ENCODE assay signal across 17 cellular contexts in the genomic region with DNA sequence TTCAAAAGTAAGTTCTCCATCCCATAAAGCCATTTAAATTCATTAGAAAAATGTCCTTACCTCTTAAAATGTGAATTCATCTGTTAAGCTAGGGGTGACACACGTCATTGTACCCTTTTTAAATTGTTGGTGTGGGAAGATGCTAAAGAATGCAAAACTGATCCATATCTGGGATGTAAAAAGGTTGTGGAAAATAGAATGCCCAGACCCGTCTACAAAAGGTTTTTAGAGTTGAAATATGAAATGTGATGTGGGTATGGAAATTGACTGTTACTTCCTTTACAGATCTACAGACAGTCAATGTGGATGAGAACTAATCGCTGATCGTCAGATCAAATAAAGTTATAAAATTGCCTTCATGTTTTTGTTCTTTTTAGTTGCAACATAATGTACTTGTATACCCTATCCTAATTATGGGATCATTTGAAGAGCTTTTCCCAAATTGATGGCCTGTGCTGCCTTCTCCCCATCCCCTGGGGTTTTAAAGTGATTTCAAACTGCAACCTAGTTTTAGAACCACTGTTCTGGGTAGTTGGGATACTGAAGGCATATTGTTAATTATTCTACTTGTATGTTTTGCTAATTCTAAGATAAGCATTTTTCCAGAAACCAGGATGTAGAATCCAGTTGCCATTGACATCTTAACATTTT. TPM values are rescaled to one million over a fixed set of nuclear protein-coding genes. Genes with fewer than 3 reads are reported as not detected.
DNase-seq lines count a peak whose midpoint lies in the region; ATAC-seq, FAIRE-seq and TF ChIP-seq lines count a peak whose summit lies in the region.
"Had no signal": no experiment of that assay in that cellular context is flagged by ENCODE, and none has a peak within 500 bp of the region (broad histone marks: within the 10 kb centered on the region; RNA-seq: fewer than 3 reads in every experiment).

No MANE protein-coding gene starts in this region.

- H3K4me1 Mint-ChIP-seq in T-cell (peaks cover 55 to 62% (median 57%) of the 10 kb centered on the region in 3 donors), endodermal cell (peaks cover 27% of the 10 kb centered on the region)

- ATAC-seq in HepG2 = no peak
- no peak for ATAC-seq in right lobe of liver
- ATAC-seq in T-cell (replicated peaks in 1 of 4) = no peak
- no peak for ATAC-seq in HG03025 (IDR thresholded peaks at IDR 0.05; ENCODE audit: low FRiP score, unreplicated experiment)
- no peak for ATAC-seq in HG02759 (IDR thresholded peaks at IDR 0.05; ENCODE audit: unreplicated experiment)
- ATAC-seq: right cardiac atrium had no signal

- WGBS in HepG2 (ENCODE audit: low lambda C conversion rate) = 96% methylated on average over 4 of the region's 4 CpGs
- WGBS in right lobe of liver (ENCODE audit: insufficient coverage, low coverage, low lambda C conversion rate, missing lambda C conversion rate) = 72% methylated on average over 4 of the region's 4 CpGs
- 64 to 87% methylated on average over 2 to 4 of the region's 4 CpGs for WGBS in endodermal cell (ENCODE audit: insufficient coverage in 1 of 2, insufficient read length in 1 of 2), 2 experiments
- 88% methylated on average over 4 of the region's 4 CpGs for WGBS in thyroid gland, 2 donors

- H3K27me3 Mint-ChIP-seq in T-cell (no peaks in the 10 kb centered on the region), endodermal cell (ENCODE audit: insufficient read depth) (peaks cover 2% of the 10 kb centered on the region)
- H3K27me3 Mint-ChIP-seq: central memory CD8-positive, alpha-beta T cell had no signal

- H3K27ac Mint-ChIP-seq in T-cell (peak overlapping the region; percentile 23 to 47), endodermal cell (no peak overlapping the region)

- TF ChIP-seq CTCF in HepG2 (CRISPR knock-in tag; IDR thresholded peaks at IDR 0.05) (no peak), right lobe of liver (IDR thresholded peaks at IDR 0.05) (no peak), endodermal cell (conservative IDR thresholded peaks at IDR 0.05) (no peak), thyroid gland (IDR thresholded peaks at IDR 0.05) (no peak)

- peaks cover 42% of the 10 kb centered on the region for H3K4me1 ChIP-seq in HepG2 (ENCODE audit: insufficient read depth, low read length)
- H3K4me1 ChIP-seq in right lobe of liver = peaks cover 0 to 15% (median 7%) of the 10 kb centered on the region in 4 donors
- no peaks in the 10 kb centered on the region for H3K4me1 ChIP-seq in endodermal cell (ENCODE audit: control insufficient read depth, insufficient read depth, low read length)
- peaks cover 9 to 13% of the 10 kb centered on the region in 2 donors for H3K4me1 ChIP-seq in thyroid gland

- CTCF ChIA-PET in HepG2 (lab: Yijun Ruan, JAX; ENCODE audit: low intra/inter-chr PET ratio, low total read pairs) = no interaction called here
- CTCF ChIA-PET in T-cell (lab: Charles Lee) = interaction anchor here in 1 of 2 donors (0.6 kb wide), 1 partner anchor 8 kb away, joined by 6 read pairs; no protein-coding TSS in a partner anchor

- H3K9me3 ChIP-seq in HepG2 (ENCODE audit: low read length) = no peaks in the 10 kb centered on the region
- H3K9me3 ChIP-seq in right lobe of liver = no peaks in the 10 kb centered on the region
- no peaks in the 10 kb centered on the region for H3K9me3 ChIP-seq in endodermal cell (ENCODE audit: control insufficient read depth, low read length)
- H3K9me3 ChIP-seq in thyroid gland = no peaks in the 10 kb centered on the region

- H4K20me1 ChIP-seq in HepG2 (ENCODE audit: insufficient read depth, low read length) = peaks cover 59% of the 10 kb centered on the region

- H3K4me2 ChIP-seq in HepG2 (ENCODE audit: low read depth, low read length) = no peak overlapping the region

- no peak overlapping the region for H3K27ac ChIP-seq in HepG2 (ENCODE audit: extremely low read length, insufficient read depth, low read length)
- H3K27ac ChIP-seq in right lobe of liver = no peak overlapping the region
- no peak overlapping the region for H3K27ac ChIP-seq in endodermal cell (ENCODE audit: low read depth, low read length)
- no peak overlapping the region for H3K27ac ChIP-seq in thyroid gland

- peaks cover 53% of the 10 kb centered on the region for H3K36me3 Mint-ChIP-seq in T-cell
- H3K36me3 Mint-ChIP-seq in endodermal cell (ENCODE audit: low read depth) = peaks cover 81% of the 10 kb centered on the region

- TF ChIP-seq EP300 in HepG2 (IDR thresholded peaks at IDR 0.05; ENCODE audit: low read depth in 2 of 2, low read length in 2 of 2) = no peak
- TF ChIP-seq EP300 in HepG2 (CRISPR knock-in tag; IDR thresholded peaks at IDR 0.05; ENCODE audit: borderline replicate concordance) = no peak

- peaks cover 39% of the 10 kb centered on the region for H3K79me2 ChIP-seq in HepG2 (ENCODE audit: insufficient read depth, low read length)

- BruUV-seq in HepG2 (replicated peaks; lab: Mats Ljungman, UMichigan) = no TSS peak

- POLR2A ChIA-PET in HepG2 (lab: Yijun Ruan, JAX) (no interaction called here), T-cell (lab: Charles Lee) (no interaction called here)

- no peak for FAIRE-seq in HepG2 (lab: Jason Lieb, UNC)

- no peak for TF ChIP-seq RAD21 in HepG2 (CRISPR knock-in tag; IDR thresholded peaks at IDR 0.05)

- H3K27me3 ChIP-seq in HepG2 (ENCODE audit: control insufficient read depth in 1 of 2, insufficient read depth in 2 of 2, low read length in 2 of 2) (no peaks in the 10 kb centered on the region; a peak in 1 of 5 replicates), right lobe of liver (no peaks in the 10 kb centered on the region), endodermal cell (ENCODE audit: control insufficient read depth, insufficient read depth, low read length, poor library complexity, severe bottlenecking) (no peaks in the 10 kb centered on the region), thyroid gland (no peaks in the 10 kb centered on the region)

- TF ChIP-seq POLR2A in HepG2 (IDR thresholded peaks at IDR 0.05; ENCODE audit: insufficient read depth in 1 of 2, low read depth in 2 of 2, low read length in 2 of 2) (no peak), right lobe of liver (IDR thresholded peaks at IDR 0.05) (no peak), thyroid gland (IDR thresholded peaks at IDR 0.05) (no peak)

- H3K4me3 ChIP-seq in HepG2 (replicated peaks in 1 of 3; ENCODE audit: insufficient read depth in 1 of 3, low read depth in 2 of 3, low read length in 3 of 3) (no peak overlapping the region), right lobe of liver (no peak overlapping the region), endodermal cell (ENCODE audit: low read length) (peak overlapping the region; percentile 13), thyroid gland (replicated peaks in 1 of 3) (no peak overlapping the region)

- intact Hi-C loops in HepG2 (cut with micrococcal nuclease; ENCODE audit: unreplicated experiment) = no loop called here
- intact Hi-C loops in right lobe of liver (cut with DNase I) = no loop called here
- intact Hi-C loops in thyroid gland (cut with DNase I) = no loop called here

- DNase-seq in HepG2 (ENCODE audit: low spot score) (no peak), right lobe of liver (no peak), T-cell (no peak), endodermal cell (no peak), thyroid gland (no peak)
- no peak for DNase-seq in stimulated activated CD4-positive, alpha-beta T cell treated with anti-CD3 and anti-CD28 coated beads, Interleukin-2, amount 100 ng/mL, for 24 hours
- DNase-seq: effector memory CD4-positive, alpha-beta T cell; hippocampal formation; KBM-7; NCI-H1092; NCI-H2081 treated with DMSO at 0.1 percent for 48 hours; NCI-H526; nucleus accumbens; right cardiac atrium had no signal

- no peak overlapping the region for H2AFZ ChIP-seq in HepG2 (ENCODE audit: low read length)

- H3K4me3 Mint-ChIP-seq in T-cell (no peak overlapping the region), endodermal cell (no peak overlapping the region)
- H3K4me3 Mint-ChIP-seq: central memory CD8-positive, alpha-beta T cell had no signal

- H3K9me3 Mint-ChIP-seq in T-cell = no peaks in the 10 kb centered on the region
- peaks cover 3% of the 10 kb centered on the region for H3K9me3 Mint-ChIP-seq in endodermal cell
- H3K9me3 Mint-ChIP-seq: central memory CD8-positive, alpha-beta T cell had no signal

- in situ Hi-C loops in HepG2 (cut with HindIII; ENCODE audit: extremely low pct_ligation_motif_present, low pct_unique_long_range_greater_than_20kb) = no loop called here

- peaks cover 27 to 68% of the 10 kb centered on the region in 2 experiments for H3K36me3 ChIP-seq in HepG2 (replicated peaks in 1 of 2; ENCODE audit: control insufficient read depth in 1 of 2, insufficient read depth in 2 of 2, low read length in 2 of 2)
- peaks cover 7 to 59% (median 31%) of the 10 kb centered on the region in 4 donors for H3K36me3 ChIP-seq in right lobe of liver
- H3K36me3 ChIP-seq in endodermal cell (ENCODE audit: control insufficient read depth, insufficient read depth, low read length) = peaks cover 65% of the 10 kb centered on the region
- peaks cover 37 to 62% of the 10 kb centered on the region in 2 donors for H3K36me3 ChIP-seq in thyroid gland

- H3K9ac ChIP-seq in HepG2 (ENCODE audit: insufficient read depth, low read depth, low read length) = no peak overlapping the region
- H3K9ac ChIP-seq in endodermal cell (ENCODE audit: extremely low read depth, low read length, poor library complexity, severe bottlenecking) = no peak overlapping the region

RNA-seq across cellular contexts. Expression of a gene that starts 4.1 kb away (rescaled TPM):
- total RNA-seq in HepG2 (2016; rRNA removed; fragmentation: Illumina TruSeq; extraction: Trizol) (3,331 and 4,246 TPM in 2 replicates), right lobe of liver (100 to 1,000 TPM; 363 to 497 (median 443) TPM), T-cell (1,000 to 10,000 TPM; 1,802 to 2,371 (median 2,279) TPM), endodermal cell (1,000 to 10,000 TPM; 1,597 to 1,823 TPM), thyroid gland (1,000 to 10,000 TPM in 1 of 4 donors, 100 to 1,000 TPM in 3; 216 to 1,406 (median 718) TPM)
- total RNA-seq in HepG2 (2016; cell fraction: cytosol; rRNA removed; fragmentation: Illumina TruSeq; extraction: Trizol; ENCODE audit: low read depth) = 5,225 and 5,854 TPM in 2 replicates
- 3,362 and 4,378 TPM in 2 replicates for total RNA-seq in HepG2 (2016; cell fraction: insoluble cytoplasmic fraction; rRNA removed; fragmentation: Illumina TruSeq; extraction: Trizol)
- total RNA-seq in HepG2 (2016; cell fraction: membrane; rRNA removed; fragmentation: Illumina TruSeq; extraction: Trizol) = 8,556 and 9,092 TPM in 2 replicates
- total RNA-seq in HepG2 (2016; cell fraction: nucleus; rRNA removed; fragmentation: Illumina TruSeq; extraction: Trizol) = 1,122 and 1,268 TPM in 2 replicates
- 3,582 and 3,614 TPM in 2 replicates for polyA plus RNA-seq in HepG2 (2011; rRNA removed)
- 3,176 and 4,386 TPM in 2 replicates for polyA plus RNA-seq in HepG2 (2011; cell fraction: cytosol; rRNA removed)
- polyA plus RNA-seq in HepG2 (2011; cell fraction: nucleus; rRNA removed) = 741 and 878 TPM in 2 replicates
- 8,552 and 9,844 TPM in 2 replicates for polyA plus RNA-seq in HepG2 (2012)
- 7,218 and 7,614 TPM in 2 replicates for polyA plus RNA-seq in HepG2 (2016; cell fraction: cytosol; fragmentation: Illumina TruSeq; extraction: Trizol; ENCODE audit: low read depth)
- polyA plus RNA-seq in HepG2 (2016; cell fraction: insoluble cytoplasmic fraction; fragmentation: Illumina TruSeq; extraction: Trizol; ENCODE audit: low read depth) = 4,222 and 4,697 TPM in 2 replicates
- polyA plus RNA-seq in HepG2 (2016; cell fraction: membrane; fragmentation: Illumina TruSeq; extraction: Trizol; ENCODE audit: low read depth) = 8,348 and 8,377 TPM in 2 replicates
- 2,101 and 2,110 TPM in 2 replicates for polyA plus RNA-seq in HepG2 (2016; cell fraction: nucleus; fragmentation: Illumina TruSeq; extraction: Trizol; ENCODE audit: insufficient read depth, low read depth)
- polyA minus RNA-seq in HepG2 (2011; rRNA and poly(A)+ RNA removed; ENCODE audit: low replicate concordance) = 234 and 364 TPM in 2 replicates
- 317 and 452 TPM in 2 replicates for polyA minus RNA-seq in HepG2 (2011; cell fraction: cytosol; rRNA and poly(A)+ RNA removed)
- polyA minus RNA-seq in HepG2 (2011; cell fraction: nucleus; rRNA and poly(A)+ RNA removed) = 241 and 344 TPM in 2 replicates
- polyA plus RNA-seq in endodermal cell (2013, experiment 1 of 2) = 2,538 TPM
- polyA plus RNA-seq in endodermal cell (2013, experiment 2 of 2) = 2,476 TPM
